14 cellular contexts compared by ENCODE assay signal in genomic region chr3:50126287-50127211, GRCh38. TPM values are rescaled to one million over a fixed set of nuclear protein-coding genes. Genes with fewer than 3 reads are reported as not detected.
DNase-seq lines count a peak whose midpoint lies in the region; ATAC-seq and TF ChIP-seq lines count a peak whose summit lies in the region.
"Had no signal": no experiment of that assay in that cellular context is flagged by ENCODE, and none has a peak within 500 bp of the region (broad histone marks: within the 10 kb centered on the region; RNA-seq: fewer than 3 reads in every experiment).

No MANE protein-coding gene starts in this region.

- H3K4me3 Mint-ChIP-seq in brain, result peak overlapping the region in 1 of 5 experiments; percentile 6

- H3K36me3 ChIP-seq in H7 (replicated peaks; ENCODE audit: control insufficient read depth, insufficient read depth, low read length) (no peaks in the 10 kb centered on the region), lower lobe of right lung (no peaks in the 10 kb centered on the region)
- H3K36me3 ChIP-seq: esophagus squamous epithelium had no signal

- ATAC-seq in lower lobe of right lung, result no peak
- ATAC-seq in GM18502 (IDR thresholded peaks at IDR 0.05; ENCODE audit: poor library complexity, unreplicated experiment), result no peak
- ATAC-seq: stimulated activated naive CD8-positive, alpha-beta T cell treated with anti-CD3 and anti-CD28 coated beads, Interleukin-15, Interleukin-2, amounts not matched to agents 100 U/mL and 50 U/mL, for 24 hours had no signal

- H3K36me3 Mint-ChIP-seq in brain, result no peaks in the 10 kb centered on the region

- DNase-seq in ACHN, result peak; percentile 47
- DNase-seq in H7, result peak; percentile 80
- DNase-seq in lower lobe of right lung, result peak; percentile 39
- no peak for DNase-seq in OCI-M1 (lab: John Stamatoyannopoulos, UW)
- DNase-seq in Ammon's horn (ENCODE audit: low spot score), result no peak
- DNase-seq in GOT3 (lab: John Stamatoyannopoulos, UW), result no peak
- DNase-seq: activated CD4-positive, alpha-beta T cell treated with anti-CD3 and anti-CD28 coated beads for 4 hours; esophagus squamous epithelium; NCI-H1417; RPMI8226; stimulated activated CD4-positive, alpha-beta T cell treated with anti-CD3 and anti-CD28 coated beads, Interleukin-12 subunit alpha, Interleukin-12 subunit beta, amount 100 ng/mL, for 4 hours; stimulated activated naive CD8-positive, alpha-beta T cell treated with anti-CD3 and anti-CD28 coated beads, Interleukin-15, Interleukin-2, amounts not matched to agents 100 U/mL and 50 U/mL, for 24 hours had no signal

- H3K9me3 Mint-ChIP-seq in brain, result no peaks in the 10 kb centered on the region

- peaks cover 60% of the 10 kb centered on the region for H3K4me1 Mint-ChIP-seq in brain

- H3K27me3 ChIP-seq in H7 (ENCODE audit: control insufficient read depth, insufficient read depth, low read length) (no peaks in the 10 kb centered on the region), lower lobe of right lung (ENCODE audit: low read depth) (no peaks in the 10 kb centered on the region)
- H3K27me3 ChIP-seq: esophagus squamous epithelium had no signal

- H3K27me3 Mint-ChIP-seq in brain, result no peaks in the 10 kb centered on the region

- TF ChIP-seq CTCF in brain (conservative IDR thresholded peaks at IDR 0.05) (no peak), lower lobe of right lung (IDR thresholded peaks at IDR 0.05) (no peak)

- in situ Hi-C loops in ACHN (cut with HindIII; ENCODE audit: low pct_ligation_motif_present, low pct_unique_long_range_greater_than_20kb, low sequenced_read_pairs), result no loop called here

- H3K4me1 ChIP-seq in lower lobe of right lung, result peaks cover 33% of the 10 kb centered on the region

- peak overlapping the region in 4 of 5 experiments; percentile 46 to 93 (median 88) for H3K27ac Mint-ChIP-seq in brain

- H3K9me3 ChIP-seq in lower lobe of right lung, result no peaks in the 10 kb centered on the region
- H3K9me3 ChIP-seq: esophagus squamous epithelium had no signal

- H3K4me3 ChIP-seq in H7 (ENCODE audit: insufficient read depth, low read depth, low read length) (no peak overlapping the region), lower lobe of right lung (no peak overlapping the region)
- H3K4me3 ChIP-seq: esophagus squamous epithelium had no signal

- intact Hi-C loops in lower lobe of right lung (cut with DNase I), result no loop called here

- H3K27ac ChIP-seq in lower lobe of right lung, result no peak overlapping the region
- H3K27ac ChIP-seq: esophagus squamous epithelium had no signal

RNA-seq across cellular contexts. Expression of gene SEMA3F, which starts 28.6 kb away (rescaled TPM):
- 40.5 and 44.5 TPM in 2 replicates for total RNA-seq in H7 (2014; rRNA removed; shearing (Covaris generic))
- 15.3 TPM for polyA plus RNA-seq in brain (ENCODE audit: insufficient read depth, low read depth, low replicate concordance)
- 44.7 TPM for total RNA-seq in lower lobe of right lung

RNA-seq across cellular contexts. Expression of gene RBM5, which starts 37.8 kb away (rescaled TPM):
- 69.1 and 104 TPM in 2 replicates for total RNA-seq in H7 (2014; rRNA removed; shearing (Covaris generic))
- 17.3 TPM for polyA plus RNA-seq in brain (ENCODE audit: insufficient read depth, low read depth, low replicate concordance)
- 153 TPM for total RNA-seq in lower lobe of right lung

Comparison
In these comparisons a context has a peak if more than half of its experiments do, and no peak if none do; other contexts are left out.
1. DNase-seq: peak in ACHN (single experiment), H7 (single experiment) and lower lobe of right lung (single experiment); none in OCI-M1 (single experiment), Ammon's horn (single experiment) and GOT3 (single experiment).